1 cellular context compared by ENCODE assay signal in genomic region chr9:129130271-129130670, GRCh38. TPM values are rescaled to one million over a fixed set of nuclear protein-coding genes. Genes with fewer than 3 reads are reported as not detected.
"Had no signal": no experiment of that assay in that cellular context is flagged by ENCODE, and none has a peak within 500 bp of the region (broad histone marks: within the 10 kb centered on the region; RNA-seq: fewer than 3 reads in every experiment).

No MANE protein-coding gene starts in this region.

RNA-seq across cellular contexts. Expression of gene IER5L, which starts 47.8 kb away (rescaled TPM):
- polyA plus RNA-seq: IgD-negative memory B cell had no signal
